ENCODE assay signal across 22 cellular contexts in the genomic region with DNA sequence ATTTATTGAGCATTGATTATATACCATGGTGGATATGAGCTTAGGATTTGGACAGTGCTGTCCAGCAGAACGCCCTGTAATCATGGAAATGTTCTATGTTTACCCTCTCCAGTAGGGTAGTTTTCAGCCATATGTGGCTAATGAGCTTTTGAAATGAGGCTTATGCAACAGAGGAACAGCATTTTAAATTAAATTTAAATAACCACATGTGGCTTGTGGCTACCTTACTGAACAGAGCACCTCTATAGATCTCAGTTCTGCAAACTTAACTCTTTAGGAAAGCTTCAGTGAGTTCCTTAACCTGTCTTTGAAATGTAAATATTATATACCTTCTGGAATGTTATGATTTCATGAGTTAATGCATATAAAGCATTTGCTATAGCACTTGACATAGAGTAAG.
"Had no signal": no experiment of that assay in that cellular context is flagged by ENCODE, and none has a peak within 500 bp of the region (broad histone marks: within the 10 kb centered on the region; RNA-seq: fewer than 3 reads in every experiment).

No MANE protein-coding gene starts in this region.

- H3K9me3 ChIP-seq: breast epithelium, colonic mucosa, sigmoid colon, transverse colon had no signal

- H3K27me3 ChIP-seq: breast epithelium, colonic mucosa, dorsolateral prefrontal cortex, neural progenitor cell, sigmoid colon, transverse colon had no signal

- ATAC-seq: effector memory CD8-positive, alpha-beta T cell; esophagus mucosa; left lobe of liver; naive thymus-derived CD4-positive, alpha-beta T cell had no signal

- DNase-seq: activated CD4-positive, alpha-beta memory T cell treated with anti-CD3 and anti-CD28 coated beads for 36 hours; activated CD4-positive, alpha-beta T cell treated with anti-CD3 and anti-CD28 coated beads for 48 hours; activated naive CD4-positive, alpha-beta T cell treated with anti-CD3 and anti-CD28 coated beads for 36 hours; activated naive CD8-positive, alpha-beta T cell treated with anti-CD3 and anti-CD28 coated beads, Interleukin-2, amount 10 ng/mL, durations not matched to agents 7 days and 5 days; activated T-cell treated with anti-CD3 and anti-CD28 coated beads, Interleukin-2, amount 50 U/mL, for 48 hours; amniotic stem cell; colonic mucosa; dorsolateral prefrontal cortex; effector memory CD8-positive, alpha-beta T cell; foreskin melanocyte; naive thymus-derived CD4-positive, alpha-beta T cell; retina; sigmoid colon; stimulated activated CD4-positive, alpha-beta T cell treated with anti-CD3 and anti-CD28 coated beads, Interleukin-2, amount 100 ng/mL, for 48 hours; stimulated activated CD8-positive, alpha-beta memory T cell treated with anti-CD3 and anti-CD28 coated beads, Interleukin-4, amount 100 ng/mL, for 48 hours; stimulated activated naive B cell treated with anti-CD40 and anti-IgM and Interleukin-4, amounts not matched to agents 10 μg/mL and 1 μg/mL and 100 μg/mL, for 72 hours; transverse colon had no signal

- H3K36me3 ChIP-seq: breast epithelium, colonic mucosa had no signal

- H3K4me1 ChIP-seq: breast epithelium, colonic mucosa, transverse colon had no signal

- H3K4me3 ChIP-seq: breast epithelium, colonic mucosa, dorsolateral prefrontal cortex, neural progenitor cell, sigmoid colon, smooth muscle cell, transverse colon had no signal
